5 cellular contexts compared by ENCODE assay signal in the genomic region with DNA sequence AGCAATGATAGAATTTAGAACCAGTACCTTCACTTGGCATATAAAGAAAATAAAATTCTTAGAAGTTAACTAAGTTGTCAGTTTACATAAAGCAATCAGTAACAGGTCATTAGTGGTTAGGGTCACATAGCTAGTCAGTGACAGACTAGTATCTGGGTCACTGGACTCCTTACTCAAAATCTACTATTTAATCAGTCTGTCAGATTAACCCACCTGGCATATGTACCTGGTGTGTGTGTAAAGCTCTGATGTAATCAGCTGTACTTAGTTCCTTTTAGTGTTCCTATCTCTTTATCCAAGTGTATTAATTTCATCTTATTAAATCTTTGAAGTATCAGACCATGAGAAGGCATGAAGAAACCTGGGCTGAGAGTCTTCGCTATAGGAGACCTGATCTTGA.
"Had no signal": no experiment of that assay in that cellular context is flagged by ENCODE, and none has a peak within 500 bp of the region (broad histone marks: within the 10 kb centered on the region; RNA-seq: fewer than 3 reads in every experiment).

No MANE protein-coding gene starts in this region.

- H3K27ac ChIP-seq: GM23248 had no signal

- H2AFZ ChIP-seq: GM23248 had no signal

- FAIRE-seq: HTR-8/SVneo had no signal

- H3K4me3 ChIP-seq: GM23248 had no signal

- DNase-seq: GM23248, GOT3, H9, HCEC 1CT had no signal

- H3K9ac ChIP-seq: GM23248 had no signal
